8 cellular contexts compared by ENCODE assay signal in the genomic region with DNA sequence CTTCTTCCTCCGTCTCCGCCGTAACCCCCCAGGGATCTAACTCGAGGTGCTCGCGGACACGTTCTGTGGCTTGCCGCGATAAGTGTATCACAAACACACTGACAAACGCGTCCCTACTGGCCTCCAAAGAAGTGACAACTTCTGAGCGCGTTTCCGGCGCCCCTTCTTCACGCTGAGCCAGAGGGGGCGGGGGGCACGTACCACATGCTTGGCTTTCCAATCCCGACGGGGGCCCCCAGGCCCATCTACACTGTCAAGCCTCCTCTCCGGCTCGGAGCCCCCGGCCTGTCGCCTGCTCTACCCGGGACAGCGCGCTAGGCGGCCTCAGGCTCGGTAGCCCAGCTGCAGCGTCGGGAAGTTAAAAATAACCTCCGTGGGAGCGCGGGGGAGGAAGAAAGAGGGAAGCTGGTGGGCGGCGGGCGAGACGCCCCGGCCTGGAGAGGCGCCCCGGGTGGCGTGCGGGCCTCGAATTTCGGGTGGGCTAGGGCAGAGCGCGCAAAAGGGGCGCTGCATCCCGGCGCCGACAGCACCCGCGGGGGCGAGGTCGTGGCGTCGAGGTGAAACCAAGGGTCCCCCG. TPM values are rescaled to one million over a fixed set of nuclear protein-coding genes. Genes with fewer than 3 reads are reported as not detected.
DNase-seq lines count a peak whose midpoint lies in the region; ATAC-seq and TF ChIP-seq lines count a peak whose summit lies in the region.

No MANE protein-coding gene starts in this region.

- POLR2A ChIA-PET in PC-9 (lab: Charles Lee; ENCODE audit: unreplicated experiment): no interaction called here

- ATAC-seq in activated naive CD8-positive, alpha-beta T cell treated with anti-CD3 and anti-CD28 coated beads, Interleukin-2, amount 50 U/mL, for 24 hours: peak; percentile 20
- peak; percentile 17 to 40 for ATAC-seq in right cardiac atrium

- peak overlapping the region; percentile 83 for H2AFZ ChIP-seq in PC-9

- H3K27ac ChIP-seq in PC-9: no peak overlapping the region
- H3K27ac ChIP-seq in right cardiac atrium (ENCODE audit: low read length): peak overlapping the region; percentile 59

- H3K4me1 ChIP-seq in PC-9 (replicated peaks; ENCODE audit: insufficient read depth): peaks cover 4% of the 10 kb centered on the region; the same call in 1 of the 2 replicates
- H3K4me1 ChIP-seq in right cardiac atrium (ENCODE audit: control insufficient read depth, insufficient read depth, low read length): no peaks in the 10 kb centered on the region

- H3K4me1 Mint-ChIP-seq in activated naive CD8-positive, alpha-beta T cell treated with anti-CD3 and anti-CD28 coated beads, Interleukin-2, amount 50 U/mL, for 24 hours: peaks cover 15% of the 10 kb centered on the region

- no peaks in the 10 kb centered on the region for H3K9me2 ChIP-seq in PC-9 (ENCODE audit: insufficient read depth)

- no peaks in the 10 kb centered on the region for H3K9me3 Mint-ChIP-seq in activated naive CD8-positive, alpha-beta T cell treated with anti-CD3 and anti-CD28 coated beads, Interleukin-2, amount 50 U/mL, for 24 hours

- peak overlapping the region; percentile 85 for H3K4me3 Mint-ChIP-seq in activated naive CD8-positive, alpha-beta T cell treated with anti-CD3 and anti-CD28 coated beads, Interleukin-2, amount 50 U/mL, for 24 hours

- peaks cover 2% of the 10 kb centered on the region for H3K36me3 Mint-ChIP-seq in activated naive CD8-positive, alpha-beta T cell treated with anti-CD3 and anti-CD28 coated beads, Interleukin-2, amount 50 U/mL, for 24 hours (ENCODE audit: low read depth)

- CTCF ChIA-PET in PC-9 (lab: Charles Lee): interaction anchor here (0.6 kb wide), 1 partner anchor 75 kb away, joined by 5 read pairs; no protein-coding TSS in a partner anchor

- H3K27me3 ChIP-seq in PC-9 (ENCODE audit: insufficient read depth, low read depth) (no peaks in the 10 kb centered on the region), right cardiac atrium (ENCODE audit: control insufficient read depth, insufficient read depth) (no peaks in the 10 kb centered on the region)

- H3K4me3 ChIP-seq in HFF-Myc (replicated peaks; ENCODE audit: low read depth, low read length) (peak overlapping the region; percentile 66), PC-9 (peak overlapping the region; percentile 68), right cardiac atrium (ENCODE audit: low read length) (peak overlapping the region; percentile 58), skeletal muscle cell (ENCODE audit: low read depth, low read length) (peak overlapping the region; percentile 71)

- DNase-seq in GDM1 (lab: John Stamatoyannopoulos, UW) (peak; percentile 28), HFF-Myc (ENCODE audit: extremely low read depth, low read depth) (no peak), PC-9 (no peak), right cardiac atrium (peak; percentile 64 to 83 (median 81)), skeletal muscle cell (ENCODE audit: low read depth) (no peak), DMS79 (lab: John Stamatoyannopoulos, UW) (no peak), HPDE6-E6E7 (ENCODE audit: extremely low spot score) (no peak)
- peak; percentile 66 for DNase-seq in activated naive CD8-positive, alpha-beta T cell treated with anti-CD3 and anti-CD28 coated beads, Interleukin-2, amount 50 U/mL, for 24 hours

- BruUV-seq in PC-9 (replicated peaks; lab: Mats Ljungman, UMichigan): no TSS peak

- H3K4me2 ChIP-seq in PC-9: peak overlapping the region; percentile 95

- under 1% methylated on average over 58 of the region's 58 CpGs for WGBS in right cardiac atrium

- no peaks in the 10 kb centered on the region for H3K9me3 ChIP-seq in PC-9 (ENCODE audit: insufficient read depth, low read depth)
- no peaks in the 10 kb centered on the region for H3K9me3 ChIP-seq in right cardiac atrium (ENCODE audit: control insufficient read depth, low read length)

- no peaks in the 10 kb centered on the region; the same call in 1 of the 2 replicates for H3F3A ChIP-seq in PC-9 (ENCODE audit: insufficient read depth, low read depth)

- H3K27ac Mint-ChIP-seq in activated naive CD8-positive, alpha-beta T cell treated with anti-CD3 and anti-CD28 coated beads, Interleukin-2, amount 50 U/mL, for 24 hours: peak overlapping the region; percentile 85

- no peaks in the 10 kb centered on the region for H3K79me2 ChIP-seq in PC-9 (ENCODE audit: low read depth)

- intact Hi-C loops in PC-9 (cut with micrococcal nuclease; ENCODE audit: unreplicated experiment): loop anchor here (1.0 kb wide), 1 partner anchor 29 kb away; no protein-coding TSS in a partner anchor
- intact Hi-C loops in right cardiac atrium (cut with DNase I): no loop called here

- H3K36me3 ChIP-seq in PC-9 (ENCODE audit: low read depth): no peaks in the 10 kb centered on the region

- no peaks in the 10 kb centered on the region for H4K20me1 ChIP-seq in PC-9 (ENCODE audit: insufficient read depth)

- peaks cover 2% of the 10 kb centered on the region for H3K27me3 Mint-ChIP-seq in activated naive CD8-positive, alpha-beta T cell treated with anti-CD3 and anti-CD28 coated beads, Interleukin-2, amount 50 U/mL, for 24 hours

- no peak for TF ChIP-seq CTCF in HFF-Myc (IDR thresholded peaks at IDR 0.05; ENCODE audit: low read depth, low read length, missing control alignments)
- no peak for TF ChIP-seq CTCF in PC-9 (conservative IDR thresholded peaks at IDR 0.05)

RNA-seq across cellular contexts. Expression of gene SPHK1, which starts 0.7 kb away (rescaled TPM):
- total RNA-seq in PC-9 (2021) (5.5 and 9.3 TPM in 2 replicates), right cardiac atrium (10 to 100 TPM in 1 of 4 donors, 1 to 10 TPM in 3; 3.5 to 13.6 (median 3.8) TPM)
- polyA plus RNA-seq in right cardiac atrium: 3.8 TPM

RNA-seq across cellular contexts. Expression of gene PRPSAP1, which starts 30.0 kb away (rescaled TPM):
- total RNA-seq in PC-9 (2021): 63.3 and 73.0 TPM in 2 replicates
- 10 to 100 TPM; 31.9 to 45.3 (median 39.1) TPM for total RNA-seq in right cardiac atrium
- polyA plus RNA-seq in right cardiac atrium: 37.4 TPM

Comparison
In these comparisons a context has a peak if more than half of its experiments do, and no peak if none do; other contexts are left out.
1. DNase-seq: peak in GDM1 (single experiment), activated naive CD8-positive, alpha-beta T cell treated with anti-CD3 and anti-CD28 coated beads, Interleukin-2, amount 50 U/mL, for 24 hours (single experiment) and right cardiac atrium (3 of 3); none in HFF-Myc (single experiment), PC-9 (0 of 2), skeletal muscle cell (single experiment), DMS79 (single experiment) and HPDE6-E6E7 (single experiment).
2. Peak in every context shown above with its lines, with median percentiles within 50 percentile points of each other: H3K4me3 ChIP-seq.